12 cellular contexts compared by ENCODE assay signal in genomic region chr11:118834428-118835028, GRCh38. TPM values are rescaled to one million over a fixed set of nuclear protein-coding genes. Genes with fewer than 3 reads are reported as not detected.
DNase-seq lines count a peak whose midpoint lies in the region; ATAC-seq, FAIRE-seq and TF ChIP-seq lines count a peak whose summit lies in the region.
"Had no signal": no experiment of that assay in that cellular context is flagged by ENCODE, and none has a peak within 500 bp of the region (broad histone marks: within the 10 kb centered on the region; RNA-seq: fewer than 3 reads in every experiment).

No MANE protein-coding gene starts in this region.

- CTCF ChIA-PET in activated CD8-positive, alpha-beta T cell treated with anti-CD3 and anti-CD28 coated beads, Interleukin-2, amount 10 ng/mL, durations not matched to agents 7 days and 5 days (lab: Charles Lee), result interaction anchor here (1.1 to 1.8 kb wide), 5 partner anchors 10 to 36 kb away, joined by 3 to 6 read pairs (median 4); no protein-coding TSS in a partner anchor

- WGBS in sigmoid colon, 2 donors, result 48 to 66% methylated on average over 6 of the region's 6 CpGs

- FAIRE-seq in frontal cortex (lab: Jason Lieb, UNC) (no peak), D721Med (lab: Jason Lieb, UNC) (no peak)
- FAIRE-seq: TTC549 had no signal

- H3K27me3 ChIP-seq in sigmoid colon, result no peaks in the 10 kb centered on the region
- H3K27me3 ChIP-seq: testis had no signal

- H3K4me1 Mint-ChIP-seq in CD14-positive monocyte, result peaks cover 26% of the 10 kb centered on the region
- peaks cover 15% of the 10 kb centered on the region for H3K4me1 Mint-ChIP-seq in activated CD8-positive, alpha-beta T cell treated with anti-CD3 and anti-CD28 coated beads, Interleukin-2, amount 10 ng/mL, durations not matched to agents 7 days and 5 days (ENCODE audit: low read depth)

- intact Hi-C loops in CD14-positive monocyte (cut with micrococcal nuclease) (no loop called here), sigmoid colon (cut with DNase I) (no loop called here)

- DNase-seq in CD14-positive monocyte (ENCODE audit: low spot score) (no peak), medulla oblongata (ENCODE audit: extremely low spot score) (peak; percentile 73), frontal cortex (ENCODE audit: low spot score in 2 of 2) (no peak), D721Med (ENCODE audit: insufficient read length, low spot score) (no peak), sigmoid colon (no peak), SK-N-DZ (ENCODE audit: low spot score) (no peak)
- DNase-seq in activated CD8-positive, alpha-beta T cell treated with anti-CD3 and anti-CD28 coated beads, Interleukin-2, amount 10 ng/mL, durations not matched to agents 7 days and 5 days, result no peak
- DNase-seq: effector CD8-positive, alpha-beta T cell; NCI-H510A treated with DMSO at 0.1 percent for 48 hours; testis had no signal

- no peaks in the 10 kb centered on the region for H3K36me3 Mint-ChIP-seq in CD14-positive monocyte
- H3K36me3 Mint-ChIP-seq in activated CD8-positive, alpha-beta T cell treated with anti-CD3 and anti-CD28 coated beads, Interleukin-2, amount 10 ng/mL, durations not matched to agents 7 days and 5 days (ENCODE audit: low read depth), result no peaks in the 10 kb centered on the region

- H3K9me3 Mint-ChIP-seq in CD14-positive monocyte, result peaks cover 0 to 2% (median 0%) of the 10 kb centered on the region in 7 donors
- H3K9me3 Mint-ChIP-seq in activated CD8-positive, alpha-beta T cell treated with anti-CD3 and anti-CD28 coated beads, Interleukin-2, amount 10 ng/mL, durations not matched to agents 7 days and 5 days (ENCODE audit: insufficient read depth), result no peaks in the 10 kb centered on the region

- peaks cover 0 to 3% (median 0%) of the 10 kb centered on the region in 3 donors for H3K27me3 Mint-ChIP-seq in CD14-positive monocyte (ENCODE audit: low read depth in 3 of 3)
- H3K27me3 Mint-ChIP-seq in activated CD8-positive, alpha-beta T cell treated with anti-CD3 and anti-CD28 coated beads, Interleukin-2, amount 10 ng/mL, durations not matched to agents 7 days and 5 days (ENCODE audit: low read depth), result no peaks in the 10 kb centered on the region

- ATAC-seq in activated CD8-positive, alpha-beta T cell treated with anti-CD3 and anti-CD28 coated beads, Interleukin-2, amount 10 ng/mL, durations not matched to agents 7 days and 5 days, result peak; percentile 60

- no peaks in the 10 kb centered on the region for H3K36me3 ChIP-seq in KOPT-K1 (ENCODE audit: insufficient read depth, low read length)
- no peaks in the 10 kb centered on the region for H3K36me3 ChIP-seq in sigmoid colon

- H3K27ac ChIP-seq in KOPT-K1 (ENCODE audit: low read depth, low read length, poor library complexity, severe bottlenecking), result peak overlapping the region; percentile 77
- no peak overlapping the region for H3K27ac ChIP-seq in sigmoid colon
- H3K27ac ChIP-seq: testis had no signal

- H3K9me3 ChIP-seq in KOPT-K1 (ENCODE audit: insufficient read depth, low read length, poor library complexity, severe bottlenecking) (no peaks in the 10 kb centered on the region), sigmoid colon (no peaks in the 10 kb centered on the region)
- H3K9me3 ChIP-seq: testis had no signal

- H3K4me3 ChIP-seq in sigmoid colon, result no peak overlapping the region
- H3K4me3 ChIP-seq: testis had no signal

- POLR2A ChIA-PET in activated CD8-positive, alpha-beta T cell treated with anti-CD3 and anti-CD28 coated beads, Interleukin-2, amount 10 ng/mL, durations not matched to agents 7 days and 5 days (lab: Charles Lee), result interaction anchor here (1.2 to 1.6 kb wide), 4 partner anchors 9 to 44 kb away, joined by 3 to 8 read pairs (median 6); partner anchors contain the start of gene DDX6

- TF ChIP-seq POLR2A in sigmoid colon (IDR thresholded peaks at IDR 0.05), result no peak

- peak overlapping the region in 6 of 7 donors; percentile 58 to 84 (median 68) for H3K27ac Mint-ChIP-seq in CD14-positive monocyte
- H3K27ac Mint-ChIP-seq in activated CD8-positive, alpha-beta T cell treated with anti-CD3 and anti-CD28 coated beads, Interleukin-2, amount 10 ng/mL, durations not matched to agents 7 days and 5 days, result peak overlapping the region; percentile 12

- TF ChIP-seq CTCF in CD14-positive monocyte (IDR thresholded peaks at IDR 0.05) (no peak), D721Med (IDR thresholded peaks at IDR 0.05; ENCODE audit: insufficient read depth, missing control alignments) (no peak), sigmoid colon (IDR thresholded peaks at IDR 0.05) (no peak)

- H3K4me1 ChIP-seq in sigmoid colon, result no peaks in the 10 kb centered on the region
- H3K4me1 ChIP-seq: testis had no signal

- peak overlapping the region; percentile 58 to 70 for H3K4me3 Mint-ChIP-seq in CD14-positive monocyte
- peak overlapping the region; percentile 55 for H3K4me3 Mint-ChIP-seq in activated CD8-positive, alpha-beta T cell treated with anti-CD3 and anti-CD28 coated beads, Interleukin-2, amount 10 ng/mL, durations not matched to agents 7 days and 5 days

- no peak for TF ChIP-seq EP300 in sigmoid colon (IDR thresholded peaks at IDR 0.05)

RNA-seq across cellular contexts. Expression of gene DDX6, which starts 43.6 kb away (rescaled TPM):
- 10 to 100 TPM; 17.8 to 31.9 TPM for polyA plus RNA-seq in CD14-positive monocyte
- 100 to 1,000 TPM; 143 to 152 TPM for total RNA-seq in activated CD8-positive, alpha-beta T cell treated with anti-CD3 and anti-CD28 coated beads, Interleukin-2, amount 10 ng/mL, durations not matched to agents 7 days and 5 days
- 236 TPM for total RNA-seq in frontal cortex
- total RNA-seq in sigmoid colon, result 100 to 1,000 TPM in 3 of 4 donors, 10 to 100 TPM in 1; 97.8 to 137 (median 121) TPM
- 10 to 100 TPM; 19.2 to 37.8 (median 20.8) TPM for polyA plus RNA-seq in sigmoid colon
- 12.8 and 21.0 TPM in 2 replicates for polyA plus RNA-seq in SK-N-DZ (2014; cell fraction: cytosol; rRNA removed)
- polyA plus RNA-seq in SK-N-DZ (2014; cell fraction: nucleus; rRNA removed), result 5.8 and 16.5 TPM in 2 replicates

RNA-seq across cellular contexts. Expression of gene CXCR5, which starts 49.2 kb away (rescaled TPM):
- polyA plus RNA-seq in CD14-positive monocyte (under 1 TPM; 0.08 to 0.09 TPM), sigmoid colon (10 to 100 TPM in 1 of 3 donors, under 1 TPM in 2; under 0.01 to 11.5 (median 0.23) TPM)
- under 1 TPM; 0.08 to 0.18 TPM for total RNA-seq in activated CD8-positive, alpha-beta T cell treated with anti-CD3 and anti-CD28 coated beads, Interleukin-2, amount 10 ng/mL, durations not matched to agents 7 days and 5 days
- total RNA-seq in frontal cortex (not detected), sigmoid colon (not detected)
- polyA plus RNA-seq in SK-N-DZ (2014; cell fraction: cytosol; rRNA removed), result not detected in 2 replicates
- not detected in 2 replicates for polyA plus RNA-seq in SK-N-DZ (2014; cell fraction: nucleus; rRNA removed)
